Comparison of ENCODE assay signal across 8 cellular contexts in genomic region chr15:82044373-82045178, GRCh38. TPM values are rescaled to one million over a fixed set of nuclear protein-coding genes. Genes with fewer than 3 reads are reported as not detected.
A peak's percentile ranks its signal among the peaks of the same experiment; 100 is the strongest.
DNase-seq lines count a peak whose midpoint lies in the region; ATAC-seq and TF ChIP-seq lines count a peak whose summit lies in the region.

No MANE protein-coding gene starts in this region.

- peak overlapping the region; percentile 96 for H3K4me3 Mint-ChIP-seq in CD4-positive, alpha-beta T cell

- CTCF ChIA-PET in CD4-positive, alpha-beta T cell (lab: Charles Lee), result no interaction called here

- H3K36me3 ChIP-seq in kidney epithelial cell (ENCODE audit: control insufficient read depth, insufficient read depth, low read length), result no peaks in the 10 kb centered on the region

- POLR2A ChIA-PET in CD4-positive, alpha-beta T cell (lab: Charles Lee), result interaction anchor here (0.6 kb wide), 1 partner anchor 50 kb away, joined by 3 read pairs; no protein-coding TSS in a partner anchor

- peaks cover 4% of the 10 kb centered on the region for H3K27me3 ChIP-seq in CD4-positive, alpha-beta T cell (ENCODE audit: control insufficient read depth, insufficient read depth, low read length)
- H3K27me3 ChIP-seq in kidney epithelial cell (ENCODE audit: control insufficient read depth, insufficient read depth, low read length), result peaks cover 8% of the 10 kb centered on the region

- no peaks in the 10 kb centered on the region for H3K9me3 Mint-ChIP-seq in CD4-positive, alpha-beta T cell

- H3K27me3 Mint-ChIP-seq in CD4-positive, alpha-beta T cell, result no peaks in the 10 kb centered on the region

- peak overlapping the region; percentile 73 for H3K27ac Mint-ChIP-seq in CD4-positive, alpha-beta T cell

- intact Hi-C loops in CD4-positive, alpha-beta T cell (cut with DNase I, micrococcal nuclease), result loop anchor here in 1 of 2 experiments (5.0 to 10.0 kb wide), 2 partner anchors 630 to 1057 kb away; partner anchors contain the start of gene MESD
- intact Hi-C loops in posterior vena cava (cut with DNase I), result loop anchor here in 1 of 2 donors (5.0 kb wide), 1 partner anchor 562 kb away; no protein-coding TSS in a partner anchor

- peaks cover 6% of the 10 kb centered on the region for H3K36me3 Mint-ChIP-seq in CD4-positive, alpha-beta T cell (ENCODE audit: low read depth)

- TF ChIP-seq CTCF in CD4-positive, alpha-beta T cell (IDR thresholded peaks at IDR 0.05), result no peak
- TF ChIP-seq CTCF in HFF-Myc (IDR thresholded peaks at IDR 0.05; ENCODE audit: low read depth, low read length, missing control alignments), result no peak
- no peak for TF ChIP-seq CTCF in kidney epithelial cell (IDR thresholded peaks at IDR 0.05; ENCODE audit: insufficient read depth, low read length, poor library complexity, severe bottlenecking)

- H3K27ac ChIP-seq in CD4-positive, alpha-beta T cell (ENCODE audit: low read depth, low read length), result peak overlapping the region; percentile 13

- H3K4me3 ChIP-seq in HFF-Myc (replicated peaks; ENCODE audit: low read depth, low read length) (peak overlapping the region; percentile 82), kidney epithelial cell (ENCODE audit: low read depth, low read length) (peak overlapping the region; percentile 74)

- ATAC-seq in CD4-positive, alpha-beta T cell (ENCODE audit: poor library complexity), result no peak
- no peak for ATAC-seq in HG02642 (IDR thresholded peaks at IDR 0.05; ENCODE audit: poor library complexity, unreplicated experiment)

- no peaks in the 10 kb centered on the region for H3K9me3 ChIP-seq in CD4-positive, alpha-beta T cell (ENCODE audit: control insufficient read depth, low read length)

- peak in 5 of 10 experiments; percentile 9 to 39 (median 34) for DNase-seq in CD4-positive, alpha-beta T cell
- DNase-seq in HFF-Myc (ENCODE audit: extremely low read depth, low read depth) (no peak), T-helper 22 cell (ENCODE audit: low read depth) (peak; percentile 27), cerebellar cortex (ENCODE audit: low spot score) (peak; percentile 31), kidney epithelial cell (ENCODE audit: low read depth) (no peak), posterior vena cava (ENCODE audit: low spot score) (no peak)
- DNase-seq in stimulated activated CD4-positive, alpha-beta T cell treated with anti-CD3 and anti-CD28 coated beads, Interleukin-2, amount 100 ng/mL, for 24 hours, result peak; percentile 26 to 36

- peaks cover 12% of the 10 kb centered on the region for H3K4me1 Mint-ChIP-seq in CD4-positive, alpha-beta T cell (ENCODE audit: low read depth)

RNA-seq across cellular contexts. Expression of gene MEX3B, which starts 1.2 kb away (rescaled TPM):
- total RNA-seq in CD4-positive, alpha-beta T cell, result 1 to 10 TPM; 5.4 TPM
- total RNA-seq in kidney epithelial cell, result 15.6 and 18.8 TPM in 2 replicates
- total RNA-seq in posterior vena cava, result 1 to 10 TPM; 2.4 to 2.7 TPM

Comparison
In these comparisons a context has a peak if more than half of its experiments do, and no peak if none do; other contexts are left out.
1. DNase-seq: peak in T-helper 22 cell (single experiment), cerebellar cortex (single experiment) and stimulated activated CD4-positive, alpha-beta T cell treated with anti-CD3 and anti-CD28 coated beads, Interleukin-2, amount 100 ng/mL, for 24 hours (2 of 2); none in HFF-Myc (single experiment), kidney epithelial cell (single experiment) and posterior vena cava (single experiment).